8 cellular contexts compared by ENCODE assay signal in the genomic region with DNA sequence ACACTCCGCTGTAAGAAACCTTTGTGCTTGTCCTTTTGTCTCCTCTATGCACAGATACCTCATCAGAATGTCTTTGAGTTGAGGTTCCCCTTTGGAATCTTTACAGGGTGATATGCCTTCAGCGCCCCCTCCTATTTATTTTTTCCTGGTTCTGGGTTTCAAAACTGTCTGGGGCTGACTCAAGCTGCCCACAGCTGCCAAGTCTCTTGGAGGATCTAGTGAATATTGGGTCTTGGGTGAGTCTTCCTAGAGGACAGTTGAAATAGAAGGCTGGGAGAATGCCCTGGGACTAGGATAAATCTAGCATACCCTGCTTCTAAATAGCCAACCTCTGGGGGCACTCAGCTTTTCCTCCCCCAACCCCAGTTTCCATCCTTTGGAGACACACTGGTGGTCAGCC. TPM values are rescaled to one million over a fixed set of nuclear protein-coding genes. Genes with fewer than 3 reads are reported as not detected.
DNase-seq lines count a peak whose midpoint lies in the region; ATAC-seq and TF ChIP-seq lines count a peak whose summit lies in the region.

No MANE protein-coding gene starts in this region.

- peak overlapping the region; percentile 68 for H3K9ac ChIP-seq in trophoblast cell (ENCODE audit: low read length)

- BruUV-seq in Panc1 (replicated peaks; lab: Mats Ljungman, UMichigan), result no TSS peak

- DNase-seq in GM06990 (ENCODE audit: extremely low read depth, insufficient read length) (no peak), Panc1 (ENCODE audit: low read depth, low spot score) (no peak), erythroblast (lab: John Stamatoyannopoulos, UW) (peak; percentile 13 to 38), trophoblast cell (peak in 1 of 2 donors; percentile 15), DMS153 (lab: John Stamatoyannopoulos, UW) (no peak)

- H3K36me3 ChIP-seq in GM06990 (ENCODE audit: control insufficient read depth, insufficient read depth, low read length) (0 out of 2 replicates have a peak, but pooled peaks cover 1% of the 10 kb centered on the region), Panc1 (ENCODE audit: control insufficient read depth, insufficient read depth, low read length) (no peaks in the 10 kb centered on the region), trophoblast cell (ENCODE audit: control insufficient read depth in 1 of 2, insufficient read depth in 2 of 2, low read length in 2 of 2) (peaks cover 0 to 7% of the 10 kb centered on the region in 2 experiments)

- in situ Hi-C loops in Panc1 (cut with HindIII; ENCODE audit: low pct_unique_long_range_greater_than_20kb, low sequenced_read_pairs), result no loop called here

- no peak overlapping the region for H4K91ac ChIP-seq in trophoblast cell (ENCODE audit: low read depth, low read length)

- POLR2A ChIA-PET in Panc1 (lab: Charles Lee), result interaction anchor here (0.6 kb wide), 1 partner anchor 360 kb away, joined by 15 read pairs; no protein-coding TSS in a partner anchor

- H3K9me3 ChIP-seq in Panc1 (ENCODE audit: control insufficient read depth, insufficient read depth, low read depth, low read length), result no peaks in the 10 kb centered on the region
- H3K9me3 ChIP-seq in trophoblast cell (ENCODE audit: insufficient read depth, low read depth, low read length), result no peaks in the 10 kb centered on the region

- no peak for ATAC-seq in Panc1
- ATAC-seq in GM19324 (IDR thresholded peaks at IDR 0.05; ENCODE audit: low FRiP score, unreplicated experiment), result no peak
- ATAC-seq in HG03457 (IDR thresholded peaks at IDR 0.05; ENCODE audit: unreplicated experiment), result no peak
- ATAC-seq in GM18505 (IDR thresholded peaks at IDR 0.05; ENCODE audit: unreplicated experiment), result no peak

- H3K4me1 ChIP-seq in Panc1 (ENCODE audit: control insufficient read depth, insufficient read depth, low read length) (no peaks in the 10 kb centered on the region), trophoblast cell (ENCODE audit: control insufficient read depth in 1 of 2, insufficient read depth in 2 of 2, low read length in 2 of 2) (peaks cover 5 to 8% of the 10 kb centered on the region in 2 experiments)

- H4K12ac ChIP-seq in trophoblast cell (ENCODE audit: low read depth, low read length), result no peak overlapping the region

- H2BK120ac ChIP-seq in trophoblast cell (ENCODE audit: insufficient read depth, low read length, poor library complexity), result no peak overlapping the region

- H2AK5ac ChIP-seq in trophoblast cell (ENCODE audit: low read length), result no peak overlapping the region

- no peak overlapping the region for H4K8ac ChIP-seq in trophoblast cell (ENCODE audit: low read depth, low read length)

- CTCF ChIA-PET in Panc1 (lab: Charles Lee), result no interaction called here

- H3K27ac ChIP-seq in Panc1 (ENCODE audit: low read length) (peak overlapping the region; percentile 88), trophoblast cell (ENCODE audit: low read depth, low read length) (no peak overlapping the region)

- peaks cover 9% of the 10 kb centered on the region for H3K79me2 ChIP-seq in trophoblast cell (ENCODE audit: control insufficient read depth, insufficient read depth, low read length, poor library complexity)

- H3K4ac ChIP-seq in trophoblast cell (ENCODE audit: low read depth, low read length), result peak overlapping the region; percentile 71

- TF ChIP-seq CTCF in GM06990 (IDR thresholded peaks at IDR 0.05; ENCODE audit: insufficient read depth, low read length, poor library complexity, severe bottlenecking) (no peak), Panc1 (IDR thresholded peaks at IDR 0.05) (no peak)

- intact Hi-C loops in Panc1 (cut with micrococcal nuclease; ENCODE audit: unreplicated experiment), result no loop called here

- no peak overlapping the region for H3K23ac ChIP-seq in trophoblast cell (ENCODE audit: low read length)

- peak overlapping the region; percentile 82 for H3K4me2 ChIP-seq in trophoblast cell (ENCODE audit: low read length)

- H3K79me1 ChIP-seq in trophoblast cell (ENCODE audit: low read length), result peaks cover 6% of the 10 kb centered on the region

- no peaks in the 10 kb centered on the region for H3K27me3 ChIP-seq in GM06990 (replicated peaks; ENCODE audit: control insufficient read depth, insufficient read depth, low read length)
- H3K27me3 ChIP-seq in Panc1 (ENCODE audit: control insufficient read depth, insufficient read depth, low read length), result no peaks in the 10 kb centered on the region
- no peaks in the 10 kb centered on the region for H3K27me3 ChIP-seq in trophoblast cell (ENCODE audit: insufficient read depth, low read length)

- no peak overlapping the region for H2AFZ ChIP-seq in trophoblast cell (ENCODE audit: insufficient read depth, low read length, poor library complexity)

- no peak overlapping the region for H2BK5ac ChIP-seq in trophoblast cell (ENCODE audit: low read depth, low read length, poor library complexity)

- WGBS in trophoblast cell (ENCODE audit: extremely low coverage, insufficient coverage, insufficient read length), result no CpG with 5 or more reads among the region's 2 CpGs

- peak overlapping the region; percentile 78 for H3K4me3 ChIP-seq in GM06990 (replicated peaks; ENCODE audit: low read depth, low read length)
- peak overlapping the region; percentile 71 to 85 for H3K4me3 ChIP-seq in Panc1 (ENCODE audit: low read depth in 2 of 2, low read length in 2 of 2)
- H3K4me3 ChIP-seq in trophoblast cell (ENCODE audit: low read depth, low read length), result no peak overlapping the region

- no peak overlapping the region for H3K18ac ChIP-seq in trophoblast cell (ENCODE audit: low read length)

- H3K14ac ChIP-seq in trophoblast cell (ENCODE audit: low read length), result no peak overlapping the region

- TF ChIP-seq POLR2A in erythroblast (IDR thresholded peaks at IDR 0.05; ENCODE audit: low read length) (no peak), GM18505 (IDR thresholded peaks at IDR 0.05; ENCODE audit: borderline replicate concordance, extremely low read depth, insufficient read depth, insufficient read length) (no peak)

- H2BK12ac ChIP-seq in trophoblast cell (ENCODE audit: low read length), result no peak overlapping the region

RNA-seq across cellular contexts. Expression of gene ZNF136, which starts 0.9 kb away (rescaled TPM):
- 4.6 TPM for total RNA-seq in Panc1 (2021; ENCODE audit: unreplicated experiment)
- polyA plus RNA-seq in Panc1 (2012; ENCODE audit: insufficient read length), result 4.2 TPM
- polyA plus RNA-seq in trophoblast cell (2013), result 3.6 and 4.0 TPM in 2 replicates

RNA-seq across cellular contexts. Expression of gene ZNF625, which starts 7.3 kb away (rescaled TPM):
- total RNA-seq in Panc1 (2021; ENCODE audit: unreplicated experiment), result 7.9 TPM
- 1.0 TPM for polyA plus RNA-seq in Panc1 (2012; ENCODE audit: insufficient read length)
- polyA plus RNA-seq in trophoblast cell (2013), result 5.6 and 6.6 TPM in 2 replicates

RNA-seq across cellular contexts. Expression of gene ZNF20, which starts 23.7 kb away (rescaled TPM):
- total RNA-seq in Panc1 (2021; ENCODE audit: unreplicated experiment), result 4.9 TPM
- 1.8 TPM for polyA plus RNA-seq in Panc1 (2012; ENCODE audit: insufficient read length)
- polyA plus RNA-seq in trophoblast cell (2013), result 4.3 and 4.7 TPM in 2 replicates

Comparison
In these comparisons a context has a peak if more than half of its experiments do, and no peak if none do; other contexts are left out.
1. DNase-seq: peak in erythroblast (2 of 2); none in GM06990 (single experiment), Panc1 (single experiment) and DMS153 (single experiment).